Comparison of ENCODE assay signal across 1 cellular context in genomic region chr10:29535778-29536459, GRCh38.
TF ChIP-seq lines count a peak whose summit lies in the region.

No MANE protein-coding gene starts in this region.

TF ChIP-seq in liver, 16 proteins besides CTCF, POLR2A, EP300 and RAD21 (continued from another document):
- TF ChIP-seq JUND (IDR thresholded peaks at IDR 0.05) (no peak), FOXA2 (IDR thresholded peaks at IDR 0.05) (no peak), HNF4A (conservative IDR thresholded peaks at IDR 0.05) (no peak), YY1 (IDR thresholded peaks at IDR 0.05) (no peak), NR2F2 (IDR thresholded peaks at IDR 0.05) (no peak), FOXA1 (IDR thresholded peaks at IDR 0.05) (no peak), EGR1 (IDR thresholded peaks at IDR 0.05; ENCODE audit: low read depth in 2 of 2) (no peak)
TF ChIP-seq in liver: peak in this region for 0.
